Comparison of ENCODE assay signal across 1 cellular context in the genomic region with DNA sequence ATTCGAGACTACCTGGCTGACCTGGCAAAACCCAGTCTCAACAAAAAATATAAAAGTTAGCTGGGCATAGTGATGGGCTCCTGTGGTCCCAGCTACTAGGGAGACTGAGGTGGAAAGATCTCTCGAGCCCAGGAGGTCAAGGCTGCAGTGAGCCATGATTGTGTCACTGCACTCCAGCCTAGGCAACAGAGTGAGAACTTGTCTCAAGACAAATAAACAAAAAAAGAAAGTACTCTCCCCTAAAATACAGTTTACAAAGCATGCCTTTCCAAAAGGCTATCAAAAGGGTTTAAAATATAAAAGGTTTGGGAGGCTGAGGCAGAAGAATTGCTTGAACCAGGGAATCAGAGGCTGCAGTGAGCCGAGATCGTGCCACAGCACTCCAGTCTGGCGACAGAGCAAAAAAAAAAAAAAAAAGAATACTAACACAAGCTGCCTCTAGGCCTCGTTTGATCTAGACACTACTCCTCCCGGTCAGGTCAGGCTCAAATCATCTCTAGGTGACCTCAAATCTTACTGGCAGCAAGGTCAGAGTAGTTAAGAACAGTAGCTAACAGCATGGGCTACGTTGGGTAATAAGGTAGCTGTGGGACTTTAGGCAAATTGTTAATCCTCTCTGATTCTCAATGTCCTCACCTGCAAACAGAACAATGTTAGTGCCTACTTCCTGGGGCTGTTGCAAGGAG.
TF ChIP-seq lines count a peak whose summit lies in the region.

No MANE protein-coding gene starts in this region.

TF ChIP-seq in HCT116, 20 proteins besides CTCF, POLR2A, EP300 and RAD21 (continued from another document):
- no peak for TF ChIP-seq ZBTB33 (IDR thresholded peaks at IDR 0.05; ENCODE audit: extremely low read depth, insufficient replicate concordance, low read length)
- no peak for TF ChIP-seq ELF1 (IDR thresholded peaks at IDR 0.05; ENCODE audit: borderline replicate concordance, low read depth)
- no peak for TF ChIP-seq EGR1 (IDR thresholded peaks at IDR 0.05; ENCODE audit: low read depth)
- no peak for TF ChIP-seq FOSL1 (IDR thresholded peaks at IDR 0.05; ENCODE audit: low read depth)
- TF ChIP-seq, protein P1, sequence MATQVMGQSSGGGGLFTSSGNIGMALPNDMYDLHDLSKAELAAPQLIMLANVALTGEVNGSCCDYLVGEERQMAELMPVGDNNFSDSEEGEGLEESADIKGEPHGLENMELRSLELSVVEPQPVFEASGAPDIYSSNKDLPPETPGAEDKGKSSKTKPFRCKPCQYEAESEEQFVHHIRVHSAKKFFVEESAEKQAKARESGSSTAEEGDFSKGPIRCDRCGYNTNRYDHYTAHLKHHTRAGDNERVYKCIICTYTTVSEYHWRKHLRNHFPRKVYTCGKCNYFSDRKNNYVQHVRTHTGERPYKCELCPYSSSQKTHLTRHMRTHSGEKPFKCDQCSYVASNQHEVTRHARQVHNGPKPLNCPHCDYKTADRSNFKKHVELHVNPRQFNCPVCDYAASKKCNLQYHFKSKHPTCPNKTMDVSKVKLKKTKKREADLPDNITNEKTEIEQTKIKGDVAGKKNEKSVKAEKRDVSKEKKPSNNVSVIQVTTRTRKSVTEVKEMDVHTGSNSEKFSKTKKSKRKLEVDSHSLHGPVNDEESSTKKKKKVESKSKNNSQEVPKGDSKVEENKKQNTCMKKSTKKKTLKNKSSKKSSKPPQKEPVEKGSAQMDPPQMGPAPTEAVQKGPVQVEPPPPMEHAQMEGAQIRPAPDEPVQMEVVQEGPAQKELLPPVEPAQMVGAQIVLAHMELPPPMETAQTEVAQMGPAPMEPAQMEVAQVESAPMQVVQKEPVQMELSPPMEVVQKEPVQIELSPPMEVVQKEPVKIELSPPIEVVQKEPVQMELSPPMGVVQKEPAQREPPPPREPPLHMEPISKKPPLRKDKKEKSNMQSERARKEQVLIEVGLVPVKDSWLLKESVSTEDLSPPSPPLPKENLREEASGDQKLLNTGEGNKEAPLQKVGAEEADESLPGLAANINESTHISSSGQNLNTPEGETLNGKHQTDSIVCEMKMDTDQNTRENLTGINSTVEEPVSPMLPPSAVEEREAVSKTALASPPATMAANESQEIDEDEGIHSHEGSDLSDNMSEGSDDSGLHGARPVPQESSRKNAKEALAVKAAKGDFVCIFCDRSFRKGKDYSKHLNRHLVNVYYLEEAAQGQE (IDR thresholded peaks at IDR 0.05; ENCODE audit: low read depth), result no peak
- TF ChIP-seq, protein P2, sequence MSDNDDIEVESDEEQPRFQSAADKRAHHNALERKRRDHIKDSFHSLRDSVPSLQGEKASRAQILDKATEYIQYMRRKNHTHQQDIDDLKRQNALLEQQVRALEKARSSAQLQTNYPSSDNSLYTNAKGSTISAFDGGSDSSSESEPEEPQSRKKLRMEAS (IDR thresholded peaks at IDR 0.05), result no peak
- TF ChIP-seq SRF (IDR thresholded peaks at IDR 0.05; ENCODE audit: low read depth), result no peak
- TF ChIP-seq ZNF274 (IDR thresholded peaks at IDR 0.05; ENCODE audit: low read depth, low read length), result no peak
- no peak for TF ChIP-seq EZH2 (IDR thresholded peaks at IDR 0.05)
- TF ChIP-seq EZH2phosphoT487 (IDR thresholded peaks at IDR 0.05; ENCODE audit: borderline replicate concordance), result no peak
- no peak for TF ChIP-seq POLR2AphosphoS5 (IDR thresholded peaks at IDR 0.05; ENCODE audit: low read depth, low read length)
